In genomic region chr2:226679389-226680057, GRCh38 we compare ENCODE assay signal across 17 cellular contexts.
"Had no signal": no experiment of that assay in that cellular context is flagged by ENCODE, and none has a peak within 500 bp of the region (broad histone marks: within the 10 kb centered on the region; RNA-seq: fewer than 3 reads in every experiment).

No MANE protein-coding gene starts in this region.

- H3K4me1 ChIP-seq: colonic mucosa, sigmoid colon had no signal

- DNase-seq: colonic mucosa; dermis blood vessel endothelial cell; esophagus squamous epithelium; foreskin fibroblast; head of caudate nucleus; hippocampal formation; kidney glomerular epithelial cell; mammary epithelial cell; sigmoid colon; small intestine; stimulated activated CD4-positive, alpha-beta T cell treated with anti-CD3 and anti-CD28 coated beads, Interleukin-12 subunit alpha, Interleukin-12 subunit beta, amount 100 ng/mL, for 4 hours; stimulated activated naive CD4-positive, alpha-beta T cell; stomach; substantia nigra; transverse colon had no signal

- H3K27me3 ChIP-seq: colonic mucosa, esophagus squamous epithelium, sigmoid colon, stomach, transverse colon had no signal

- ATAC-seq: left lobe of liver had no signal

- H3K36me3 ChIP-seq: colonic mucosa, esophagus squamous epithelium, sigmoid colon, stomach, thoracic aorta, transverse colon had no signal

- H3K9me3 ChIP-seq: colonic mucosa, esophagus squamous epithelium, sigmoid colon, stomach, thoracic aorta, transverse colon had no signal

- H3K4me3 ChIP-seq: colonic mucosa, esophagus squamous epithelium, sigmoid colon, stomach, thoracic aorta, transverse colon had no signal

- H3K27ac ChIP-seq: colonic mucosa, esophagus squamous epithelium, sigmoid colon, thoracic aorta, transverse colon had no signal
